ENCODE assay signal across 8 cellular contexts in genomic region chr2:38602136-38602731, GRCh38. TPM values are rescaled to one million over a fixed set of nuclear protein-coding genes. Genes with fewer than 3 reads are reported as not detected.
DNase-seq lines count a peak whose midpoint lies in the region; ATAC-seq and TF ChIP-seq lines count a peak whose summit lies in the region.

No MANE protein-coding gene starts in this region.

- H3K9me3 Mint-ChIP-seq in endodermal cell = no peaks in the 10 kb centered on the region

- peak overlapping the region; percentile 89 for H3K27ac Mint-ChIP-seq in endodermal cell

- H3K27me3 ChIP-seq in BE2C (no peaks in the 10 kb centered on the region), endodermal cell (ENCODE audit: control insufficient read depth, insufficient read depth, low read length, poor library complexity, severe bottlenecking) (no peaks in the 10 kb centered on the region), mucosa of stomach (ENCODE audit: control insufficient read depth, insufficient read depth, low read length) (no peaks in the 10 kb centered on the region)

- no peaks in the 10 kb centered on the region for H3K9me3 ChIP-seq in BE2C
- no peaks in the 10 kb centered on the region for H3K9me3 ChIP-seq in endodermal cell (ENCODE audit: control insufficient read depth, low read length)
- H3K9me3 ChIP-seq in mucosa of stomach (ENCODE audit: control insufficient read depth, low read length) = no peaks in the 10 kb centered on the region

- H3K36me3 Mint-ChIP-seq in endodermal cell (ENCODE audit: low read depth) = no peaks in the 10 kb centered on the region

- H3K36me3 ChIP-seq in BE2C = no peaks in the 10 kb centered on the region
- H3K36me3 ChIP-seq in endodermal cell (ENCODE audit: control insufficient read depth, insufficient read depth, low read length) = peaks cover 2% of the 10 kb centered on the region
- H3K36me3 ChIP-seq in mucosa of stomach (ENCODE audit: control insufficient read depth, insufficient read depth, low read length) = no peaks in the 10 kb centered on the region

- peaks cover 37% of the 10 kb centered on the region for H3K4me1 Mint-ChIP-seq in endodermal cell

- TF ChIP-seq CTCF in BE2C (IDR thresholded peaks at IDR 0.05; ENCODE audit: low read depth, low read length) = no peak
- no peak for TF ChIP-seq CTCF in endodermal cell (conservative IDR thresholded peaks at IDR 0.05)

- peak overlapping the region; percentile 96 for H3K27ac ChIP-seq in endodermal cell (ENCODE audit: low read depth, low read length)

- peak overlapping the region; percentile 85 for H3K4me3 Mint-ChIP-seq in endodermal cell

- H3K9ac ChIP-seq in endodermal cell (ENCODE audit: extremely low read depth, low read length, poor library complexity, severe bottlenecking) (peak overlapping the region; percentile 80), mucosa of stomach (ENCODE audit: low read length) (peak overlapping the region; percentile 94)

- peak; percentile 8 for ATAC-seq in GM21390 (IDR thresholded peaks at IDR 0.05; ENCODE audit: unreplicated experiment)

- peak overlapping the region; percentile 70 for H3K4me3 ChIP-seq in BE2C (ENCODE audit: low read depth, low read length)
- peak overlapping the region; percentile 64 for H3K4me3 ChIP-seq in Jurkat, Clone E6-1 (ENCODE audit: low read length)
- peak overlapping the region; percentile 98 for H3K4me3 ChIP-seq in endodermal cell (ENCODE audit: low read length)
- H3K4me3 ChIP-seq in mucosa of stomach (ENCODE audit: low read length) = peak overlapping the region; percentile 1

- H3K4me1 ChIP-seq in BE2C (peaks cover 11% of the 10 kb centered on the region), endodermal cell (ENCODE audit: control insufficient read depth, insufficient read depth, low read length) (no peaks in the 10 kb centered on the region), mucosa of stomach (ENCODE audit: control insufficient read depth, insufficient read depth, low read length) (peaks cover 11% of the 10 kb centered on the region)

- no peaks in the 10 kb centered on the region for H3K27me3 Mint-ChIP-seq in endodermal cell (ENCODE audit: insufficient read depth)

- 0% methylated on average over 24 to 74 of the region's 74 CpGs for WGBS in endodermal cell (ENCODE audit: insufficient coverage in 1 of 2, insufficient read length in 1 of 2), 2 experiments

- DNase-seq in BE2C (peak; percentile 44), endodermal cell (peak; percentile 78), superior temporal gyrus (ENCODE audit: extremely low spot score) (peak; percentile 30), medulla oblongata (ENCODE audit: extremely low spot score) (no peak)
- DNase-seq in Jurkat, Clone E6-1 (ENCODE audit: low read depth, low spot score) = no peak
- peak; percentile 16 to 26 (median 23) for DNase-seq in activated CD8-positive, alpha-beta memory T cell treated with anti-CD3 and anti-CD28 coated beads for 48 hours (ENCODE audit: low read depth in 2 of 3, low spot score in 2 of 3)

RNA-seq across cellular contexts. Expression of gene HNRNPLL, which starts 0.5 kb away (rescaled TPM):
- 22.4 TPM for polyA plus RNA-seq in BE2C (2012; ENCODE audit: insufficient read depth, insufficient read length, low read depth)
- polyA plus RNA-seq in Jurkat, Clone E6-1 (2012; ENCODE audit: insufficient read depth, insufficient read length) = 23.1 TPM
- 10 to 100 TPM; 70.9 to 74.1 TPM for total RNA-seq in endodermal cell
- 71.7 TPM for polyA plus RNA-seq in endodermal cell (2013, experiment 1 of 2)
- polyA plus RNA-seq in endodermal cell (2013, experiment 2 of 2) = 70.4 TPM

Comparison
In these comparisons a context has a peak if more than half of its experiments do, and no peak if none do; other contexts are left out.
1. DNase-seq: peak in BE2C (single experiment), activated CD8-positive, alpha-beta memory T cell treated with anti-CD3 and anti-CD28 coated beads for 48 hours (3 of 3), endodermal cell (single experiment) and superior temporal gyrus (single experiment); none in Jurkat, Clone E6-1 (single experiment) and medulla oblongata (single experiment).
2. H3K4me3 ChIP-seq: peak in every context shown above with its lines; median percentile 98 in endodermal cell; 70 in BE2C; 64 in Jurkat, Clone E6-1; 1 in mucosa of stomach.